ENCODE assay signal across 1 cellular context in genomic region chr19:46289724-46290619, GRCh38.
TF ChIP-seq lines count a peak whose summit lies in the region.

No MANE protein-coding gene starts in this region.

TF ChIP-seq in H1, 55 proteins besides CTCF, POLR2A, EP300 and RAD21:
- no peak for TF ChIP-seq CTBP2 (IDR thresholded peaks at IDR 0.05; ENCODE audit: borderline replicate concordance, insufficient read depth, insufficient read length, low read length)
